8 cellular contexts compared by ENCODE assay signal in genomic region chr1:83999316-83999819, GRCh38. TPM values are rescaled to one million over a fixed set of nuclear protein-coding genes. Genes with fewer than 3 reads are reported as not detected.
A peak's percentile ranks its signal among the peaks of the same experiment; 100 is the strongest.
DNase-seq lines count a peak whose midpoint lies in the region; ATAC-seq and TF ChIP-seq lines count a peak whose summit lies in the region.

No MANE protein-coding gene starts in this region.

- H2AFZ ChIP-seq in OCI-LY3 (ENCODE audit: low read depth, low read length) (peak overlapping the region; percentile 92), hepatocyte (peak overlapping the region; percentile 97)

- H3K79me2 ChIP-seq in OCI-LY3 (ENCODE audit: low read length) (no peaks in the 10 kb centered on the region), hepatocyte (no peaks in the 10 kb centered on the region)

- no peaks in the 10 kb centered on the region for H3K9me2 ChIP-seq in hepatocyte (replicated peaks; ENCODE audit: insufficient read depth)

- peak; percentile 81 for ATAC-seq in GM21619 (IDR thresholded peaks at IDR 0.05; ENCODE audit: unreplicated experiment)

- H3K27ac ChIP-seq in HUES6 (ENCODE audit: low read depth, low read length) (peak overlapping the region; percentile 95; the same call in 1 of the 2 replicates), OCI-LY3 (ENCODE audit: low read length) (no peak overlapping the region), hepatocyte (no peak overlapping the region), prostate gland (peak overlapping the region; percentile 76 to 78)

- H3K4me1 ChIP-seq in HUES6 (ENCODE audit: control insufficient read depth, insufficient read depth, low read length) (no peaks in the 10 kb centered on the region), OCI-LY3 (ENCODE audit: low read length) (peaks cover 35% of the 10 kb centered on the region), hepatocyte (ENCODE audit: insufficient read depth) (peaks cover 5% of the 10 kb centered on the region), prostate gland (replicated peaks) (no peaks in the 10 kb centered on the region)

- in situ Hi-C loops in astrocyte of the spinal cord (cut with HindIII; ENCODE audit: low sequenced_read_pairs): no loop called here

- H3K9me3 ChIP-seq in HUES6 (ENCODE audit: control insufficient read depth, insufficient read depth, low read depth, low read length) (no peaks in the 10 kb centered on the region), OCI-LY3 (ENCODE audit: insufficient read depth, low read length) (no peaks in the 10 kb centered on the region), hepatocyte (ENCODE audit: low read depth) (no peaks in the 10 kb centered on the region), prostate gland (no peaks in the 10 kb centered on the region)

- H3K4me2 ChIP-seq in OCI-LY3 (ENCODE audit: low read length): peak overlapping the region; percentile 91
- peak overlapping the region; percentile 99 for H3K4me2 ChIP-seq in hepatocyte

- 3% methylated on average over 26 of the region's 26 CpGs for WGBS in hepatocyte (ENCODE audit: low lambda C conversion rate, missing lambda C conversion rate)
- 2% methylated on average over 18 of the region's 26 CpGs for WGBS in prostate gland

- peaks cover 78% of the 10 kb centered on the region for H3K27me3 ChIP-seq in HUES6 (ENCODE audit: control insufficient read depth, insufficient read depth, low read length)
- peaks cover 4% of the 10 kb centered on the region; the same call in 1 of the 2 replicates for H3K27me3 ChIP-seq in OCI-LY3 (ENCODE audit: low read depth, low read length)
- H3K27me3 ChIP-seq in hepatocyte: peaks cover 28% of the 10 kb centered on the region
- no peaks in the 10 kb centered on the region for H3K27me3 ChIP-seq in prostate gland (replicated peaks; ENCODE audit: insufficient read depth)

- H4K20me1 ChIP-seq in OCI-LY3 (ENCODE audit: insufficient read depth, low read length) (no peaks in the 10 kb centered on the region), hepatocyte (ENCODE audit: insufficient read depth, poor library complexity, severe bottlenecking) (no peaks in the 10 kb centered on the region)

- H3K36me3 ChIP-seq in HUES6 (ENCODE audit: control insufficient read depth, insufficient read depth, low read length) (no peaks in the 10 kb centered on the region), OCI-LY3 (replicated peaks; ENCODE audit: low read depth, low read length) (no peaks in the 10 kb centered on the region), hepatocyte (replicated peaks; ENCODE audit: insufficient read depth, low read depth) (no peaks in the 10 kb centered on the region), prostate gland (no peaks in the 10 kb centered on the region)

- H3K9ac ChIP-seq in HUES6 (ENCODE audit: low read length): peak overlapping the region; percentile 99
- H3K9ac ChIP-seq in OCI-LY3 (ENCODE audit: low read length): peak overlapping the region; percentile 78

- TF ChIP-seq CTCF in OCI-LY3 (IDR thresholded peaks at IDR 0.05; ENCODE audit: low read depth, low read length) (no peak), astrocyte of the spinal cord (IDR thresholded peaks at IDR 0.05; ENCODE audit: low read depth, low read length) (no peak), hepatocyte (IDR thresholded peaks at IDR 0.05; ENCODE audit: poor library complexity) (no peak), prostate gland (IDR thresholded peaks at IDR 0.05) (no peak)

- intact Hi-C loops in prostate gland (cut with DNase I): loop anchor here (5.0 to 10.0 kb wide), 2 partner anchors 75 to 123 kb away; no protein-coding TSS in a partner anchor

- DNase-seq in DMS79 treated with DMSO at 0.1 percent for 48 hours (lab: John Stamatoyannopoulos, UW) (peak; percentile 85), DMS79 (lab: John Stamatoyannopoulos, UW) (no peak), astrocyte of the spinal cord (ENCODE audit: low read depth, low spot score) (peak; percentile 85), hepatocyte (ENCODE audit: low spot score) (peak; percentile 80), prostate gland (ENCODE audit: low spot score) (peak; percentile 77)

- TF ChIP-seq POLR2A in prostate gland (IDR thresholded peaks at IDR 0.05): no peak

- H3K4me3 ChIP-seq in HUES6 (ENCODE audit: low read depth, low read length) (peak overlapping the region; percentile 92), OCI-LY3 (ENCODE audit: low read length) (peak overlapping the region; percentile 94), astrocyte of the spinal cord (ENCODE audit: low read depth, low read length) (peak overlapping the region; percentile 75), hepatocyte (peak overlapping the region; percentile 75), prostate gland (peak overlapping the region; percentile 72 to 83)

RNA-seq across cellular contexts. Expression of gene TTLL7, which starts 0.4 kb away (rescaled TPM):
- total RNA-seq in hepatocyte (3.4 and 3.5 TPM in 2 replicates), prostate gland (10 to 100 TPM; 24.7 to 26.6 TPM)
- polyA plus RNA-seq in hepatocyte: 1.9 and 2.3 TPM in 2 replicates

Comparison
In these comparisons a context has a peak if more than half of its experiments do, and no peak if none do; other contexts are left out.
1. H3K27ac ChIP-seq: peak in HUES6 (single experiment) and prostate gland (2 of 2); none in OCI-LY3 (single experiment) and hepatocyte (single experiment).
2. Peak in every context shown above with its lines, with median percentiles within 50 percentile points of each other: H3K4me3 ChIP-seq.